In the genomic region with DNA sequence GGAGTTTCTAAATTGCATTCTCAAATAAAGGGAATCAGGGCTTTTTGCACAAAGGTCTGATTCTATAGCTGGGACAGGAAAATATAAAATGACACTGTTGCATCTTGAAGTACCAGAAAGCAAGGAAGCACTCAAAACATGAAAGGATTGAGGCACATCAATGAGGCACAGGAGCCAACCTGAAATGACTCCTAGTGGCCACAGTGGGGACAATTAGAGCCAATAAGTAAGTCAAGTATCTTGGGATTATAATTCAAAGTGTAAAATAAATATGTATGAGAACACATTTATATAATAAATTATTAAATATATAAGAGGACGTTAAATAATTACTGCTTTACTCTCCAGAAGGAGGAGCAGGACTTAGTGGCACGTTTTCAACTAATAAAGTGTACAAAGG, we compare ENCODE assay signal across 1 cellular context.
TF ChIP-seq lines count a peak whose summit lies in the region.

No MANE protein-coding gene starts in this region.

TF ChIP-seq in HEK293T, 16 proteins besides CTCF, POLR2A, EP300 and RAD21 (continued from another document):
- TF ChIP-seq SP1 (IDR thresholded peaks at IDR 0.05) (no peak), TARDBP (IDR thresholded peaks at IDR 0.05) (no peak)
